8 cellular contexts compared by ENCODE assay signal in genomic region chrX:23667239-23668177, GRCh38. TPM values are rescaled to one million over a fixed set of nuclear protein-coding genes. Genes with fewer than 3 reads are reported as not detected.
A peak's percentile ranks its signal among the peaks of the same experiment; 100 is the strongest.
DNase-seq lines count a peak whose midpoint lies in the region; ATAC-seq and TF ChIP-seq lines count a peak whose summit lies in the region.

TSS of gene PRDX4 (plus strand) at chrX:23667493. CDS start at chrX:23667571, 78 bp downstream.

- H3K4me2 ChIP-seq in OCI-LY3 (ENCODE audit: low read length) = peak within 1 kb of the TSS; percentile 94

- H3K79me2 ChIP-seq in OCI-LY3 (ENCODE audit: low read length) = peaks cover 51% of the 10 kb centered on the region

- DNase-seq in Caki2 (ENCODE audit: low read depth) (peak; percentile 70), activated T-cell treated with anti-CD3 and anti-CD28 coated beads for 1 hour (ENCODE audit: low read depth) (peak; percentile 60), epithelial cell of esophagus (ENCODE audit: low read depth) (peak; percentile 86), mucosa of descending colon (peak; percentile 86 to 92 (median 91))
- peak; percentile 31 to 52 for DNase-seq in stimulated activated CD8-positive, alpha-beta memory T cell treated with anti-CD3 and anti-CD28 coated beads, Interleukin-4, amount 100 ng/mL, for 1 hour (ENCODE audit: low read depth in 2 of 2, low spot score in 1 of 2)

- intact Hi-C loops in mucosa of descending colon (cut with DNase I, micrococcal nuclease) = no loop called here

- H3K4me1 ChIP-seq in HUES48 (ENCODE audit: control insufficient read depth, insufficient read depth, low read length) (peaks cover 16% of the 10 kb centered on the region), OCI-LY3 (ENCODE audit: low read length) (peaks cover 39% of the 10 kb centered on the region), mucosa of descending colon (ENCODE audit: low read depth) (no peaks in the 10 kb centered on the region)

- peaks cover 25% of the 10 kb centered on the region for H3K36me3 ChIP-seq in HUES48 (ENCODE audit: control insufficient read depth, insufficient read depth, low read length)
- H3K36me3 ChIP-seq in OCI-LY3 (replicated peaks; ENCODE audit: low read depth, low read length) = peaks cover 15% of the 10 kb centered on the region
- no peaks in the 10 kb centered on the region for H3K36me3 ChIP-seq in mucosa of descending colon (ENCODE audit: low read depth)

- H3K9me3 ChIP-seq in HUES48 (ENCODE audit: control insufficient read depth, insufficient read depth, low read length) (no peaks in the 10 kb centered on the region), OCI-LY3 (ENCODE audit: insufficient read depth, low read length) (no peaks in the 10 kb centered on the region), mucosa of descending colon (no peaks in the 10 kb centered on the region)

- in situ Hi-C loops in Caki2 (cut with HindIII; ENCODE audit: low pct_unique_long_range_greater_than_20kb, low sequenced_read_pairs) = no loop called here

- H3K9ac ChIP-seq in HUES48 (ENCODE audit: low read depth, low read length) (peak within 1 kb of the TSS; percentile 92), OCI-LY3 (ENCODE audit: low read length) (peak within 1 kb of the TSS; percentile 98)

- TF ChIP-seq CTCF in OCI-LY3 (IDR thresholded peaks at IDR 0.05; ENCODE audit: low read depth, low read length) (no peak), epithelial cell of esophagus (IDR thresholded peaks at IDR 0.05; ENCODE audit: insufficient read depth, low read depth, low read length, missing control alignments) (no peak), mucosa of descending colon (IDR thresholded peaks at IDR 0.05) (no peak)

- ATAC-seq in GM21390 (IDR thresholded peaks at IDR 0.05; ENCODE audit: unreplicated experiment) (peak; percentile 57), mucosa of descending colon (peak; percentile 100)

- H2AFZ ChIP-seq in OCI-LY3 (ENCODE audit: low read depth, low read length) = peak within 1 kb of the TSS; percentile 67; the same call in 1 of the 2 replicates

- H3K27me3 ChIP-seq in HUES48 (ENCODE audit: control insufficient read depth, insufficient read depth, low read length) = no peaks in the 10 kb centered on the region
- H3K27me3 ChIP-seq in OCI-LY3 (ENCODE audit: low read depth, low read length) = no peaks in the 10 kb centered on the region

- H3K4me3 ChIP-seq in HUES48 (ENCODE audit: low read depth, low read length) (peak within 1 kb of the TSS; percentile 88), OCI-LY3 (ENCODE audit: low read length) (peak within 1 kb of the TSS; percentile 97), epithelial cell of esophagus (ENCODE audit: low read length) (peak within 1 kb of the TSS; percentile 62), mucosa of descending colon (peak within 1 kb of the TSS; percentile 14)

- H3K27ac ChIP-seq in HUES48 (ENCODE audit: low read depth, low read length) (peak within 1 kb of the TSS; percentile 81), OCI-LY3 (ENCODE audit: low read length) (peak within 1 kb of the TSS; percentile 90)

- H4K20me1 ChIP-seq in OCI-LY3 (ENCODE audit: insufficient read depth, low read length) = 0 out of 2 replicates have a peak, but pooled peaks cover 7% of the 10 kb centered on the region

RNA-seq across cellular contexts. Expression of gene PRDX4, which starts in this region (rescaled TPM):
- 359 and 428 TPM in 2 replicates for total RNA-seq in Caki2 (2014; rRNA removed; shearing (Covaris generic); ENCODE audit: low replicate concordance)
- total RNA-seq in mucosa of descending colon = 10 to 100 TPM; 23.4 to 58.5 (median 33.2) TPM

Comparison
In these comparisons a context has a peak if more than half of its experiments do, and no peak if none do; other contexts are left out.
1. Peak in every context shown above with its lines: DNase-seq, ATAC-seq, H3K4me3 ChIP-seq and H3K27ac ChIP-seq.
2. H3K4me3 ChIP-seq: peak in every context shown above with its lines; median percentile 97 in OCI-LY3; 88 in HUES48; 62 in epithelial cell of esophagus; 14 in mucosa of descending colon.